ENCODE assay signal across 8 cellular contexts in genomic region chr6:328184-328670, GRCh38. TPM values are rescaled to one million over a fixed set of nuclear protein-coding genes. Genes with fewer than 3 reads are reported as not detected.
DNase-seq lines count a peak whose midpoint lies in the region; ATAC-seq and TF ChIP-seq lines count a peak whose summit lies in the region.

No MANE protein-coding gene starts in this region.

- H3K9me3 ChIP-seq in colonic mucosa: no peaks in the 10 kb centered on the region
- H3K9me3 ChIP-seq in effector memory CD4-positive, alpha-beta T cell (ENCODE audit: control insufficient read depth, low read length): no peaks in the 10 kb centered on the region

- H3K27me3 ChIP-seq in colonic mucosa: no peaks in the 10 kb centered on the region
- no peaks in the 10 kb centered on the region for H3K27me3 ChIP-seq in effector memory CD4-positive, alpha-beta T cell (replicated peaks; ENCODE audit: control insufficient read depth, insufficient read depth, low read length, poor library complexity, severe bottlenecking)

- no peak for TF ChIP-seq CTCF in colonic mucosa (IDR thresholded peaks at IDR 0.05)

- H3K4me3 ChIP-seq in colonic mucosa: no peak overlapping the region
- no peak overlapping the region for H3K4me3 ChIP-seq in effector memory CD4-positive, alpha-beta T cell (ENCODE audit: insufficient read depth, low read depth, low read length, poor library complexity, severe bottlenecking)

- H3K36me3 ChIP-seq in colonic mucosa: no peaks in the 10 kb centered on the region
- H3K36me3 ChIP-seq in effector memory CD4-positive, alpha-beta T cell (ENCODE audit: control insufficient read depth, insufficient read depth, low read length): no peaks in the 10 kb centered on the region

- H3K9ac ChIP-seq in colonic mucosa (ENCODE audit: low read depth in 2 of 2, low read length in 2 of 2): no peak overlapping the region

- no peaks in the 10 kb centered on the region for H3K4me1 ChIP-seq in colonic mucosa
- no peaks in the 10 kb centered on the region for H3K4me1 ChIP-seq in effector memory CD4-positive, alpha-beta T cell (ENCODE audit: control insufficient read depth, insufficient read depth, low read length, poor library complexity, severe bottlenecking)

- intact Hi-C loops in colonic mucosa (cut with DNase I): no loop called here

- H3K27ac ChIP-seq in colonic mucosa: no peak overlapping the region
- H3K27ac ChIP-seq in effector memory CD4-positive, alpha-beta T cell (ENCODE audit: insufficient read depth, low read length, poor library complexity, severe bottlenecking): no peak overlapping the region

- DNase-seq in ELR (ENCODE audit: low read depth) (peak; percentile 68), colonic mucosa (peak; percentile 31), renal cortical epithelial cell (ENCODE audit: low read depth) (peak; percentile 75), superior temporal gyrus (ENCODE audit: extremely low spot score) (no peak), SKM-1 (lab: John Stamatoyannopoulos, UW; ENCODE audit: unreplicated experiment) (no peak)
- no peak for DNase-seq in effector memory CD4-positive, alpha-beta T cell

- ATAC-seq in GM19463 (IDR thresholded peaks at IDR 0.05; ENCODE audit: unreplicated experiment): peak; percentile 72
- ATAC-seq in HG03442 (IDR thresholded peaks at IDR 0.05; ENCODE audit: unreplicated experiment): peak; percentile 68

RNA-seq across cellular contexts. Expression of gene DUSP22, which starts 35.9 kb away (rescaled TPM):
- total RNA-seq in colonic mucosa (10 to 100 TPM; 20.5 to 24.5 TPM), renal cortical epithelial cell (19.8 and 31.1 TPM in 2 replicates)

Comparison
In these comparisons a context has a peak if more than half of its experiments do, and no peak if none do; other contexts are left out.
1. DNase-seq: peak in ELR (single experiment), colonic mucosa (single experiment) and renal cortical epithelial cell (single experiment); none in effector memory CD4-positive, alpha-beta T cell (0 of 3), superior temporal gyrus (single experiment) and SKM-1 (single experiment).